ENCODE assay signal across 1 cellular context in the genomic region with DNA sequence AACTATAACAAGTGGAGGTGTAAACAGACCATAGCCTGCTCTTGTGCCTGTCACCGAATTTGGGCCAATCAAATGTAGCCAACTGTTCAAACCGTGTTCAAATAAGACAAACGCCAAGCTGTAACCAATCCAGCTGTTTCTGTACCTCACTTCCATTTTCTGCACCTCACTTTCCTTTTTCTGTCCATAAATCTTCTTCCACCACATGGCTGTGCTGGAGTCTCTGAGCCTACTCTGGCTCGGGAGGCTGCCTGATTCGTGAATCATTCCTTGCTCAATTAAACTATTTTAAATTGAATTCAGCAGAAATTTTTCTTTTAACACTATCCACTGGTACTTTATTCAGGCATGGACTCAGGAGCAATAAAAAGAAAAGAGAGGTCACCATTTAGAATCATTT.
TF ChIP-seq lines count a peak whose summit lies in the region.

No MANE protein-coding gene starts in this region.

TF ChIP-seq in IMR-90, 13 proteins besides CTCF, POLR2A, EP300 and RAD21 (continued from another document):
- TF ChIP-seq, protein P1, sequence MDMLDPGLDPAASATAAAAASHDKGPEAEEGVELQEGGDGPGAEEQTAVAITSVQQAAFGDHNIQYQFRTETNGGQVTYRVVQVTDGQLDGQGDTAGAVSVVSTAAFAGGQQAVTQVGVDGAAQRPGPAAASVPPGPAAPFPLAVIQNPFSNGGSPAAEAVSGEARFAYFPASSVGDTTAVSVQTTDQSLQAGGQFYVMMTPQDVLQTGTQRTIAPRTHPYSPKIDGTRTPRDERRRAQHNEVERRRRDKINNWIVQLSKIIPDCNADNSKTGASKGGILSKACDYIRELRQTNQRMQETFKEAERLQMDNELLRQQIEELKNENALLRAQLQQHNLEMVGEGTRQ (IDR thresholded peaks at IDR 0.05; ENCODE audit: low read depth, low read length) = no peak
- TF ChIP-seq BHLHE40 (IDR thresholded peaks at IDR 0.05; ENCODE audit: low read depth, low read length) = no peak
- no peak for TF ChIP-seq FOS (IDR thresholded peaks at IDR 0.05; ENCODE audit: low read depth, low read length)
- no peak for TF ChIP-seq NFE2L2 (IDR thresholded peaks at IDR 0.05; ENCODE audit: low read depth, low read length)
- TF ChIP-seq CHD1 (IDR thresholded peaks at IDR 0.05; ENCODE audit: low read depth, low read length) = no peak
- no peak for TF ChIP-seq MAFK (IDR thresholded peaks at IDR 0.05; ENCODE audit: low read depth, low read length)
- TF ChIP-seq RFX5 (IDR thresholded peaks at IDR 0.05; ENCODE audit: low read depth, low read length) = no peak
- TF ChIP-seq, protein P2, sequence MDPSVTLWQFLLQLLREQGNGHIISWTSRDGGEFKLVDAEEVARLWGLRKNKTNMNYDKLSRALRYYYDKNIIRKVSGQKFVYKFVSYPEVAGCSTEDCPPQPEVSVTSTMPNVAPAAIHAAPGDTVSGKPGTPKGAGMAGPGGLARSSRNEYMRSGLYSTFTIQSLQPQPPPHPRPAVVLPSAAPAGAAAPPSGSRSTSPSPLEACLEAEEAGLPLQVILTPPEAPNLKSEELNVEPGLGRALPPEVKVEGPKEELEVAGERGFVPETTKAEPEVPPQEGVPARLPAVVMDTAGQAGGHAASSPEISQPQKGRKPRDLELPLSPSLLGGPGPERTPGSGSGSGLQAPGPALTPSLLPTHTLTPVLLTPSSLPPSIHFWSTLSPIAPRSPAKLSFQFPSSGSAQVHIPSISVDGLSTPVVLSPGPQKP (IDR thresholded peaks at IDR 0.05; ENCODE audit: borderline replicate concordance, low read depth, low read length) = no peak
- TF ChIP-seq RCOR1 (IDR thresholded peaks at IDR 0.05; ENCODE audit: insufficient replicate concordance, low read length) = no peak
- no peak for TF ChIP-seq CEBPB (IDR thresholded peaks at IDR 0.05; ENCODE audit: low read depth, low read length)
- TF ChIP-seq MAZ (IDR thresholded peaks at IDR 0.05; ENCODE audit: borderline replicate concordance, low read depth, low read length) = no peak
